ENCODE assay signal across 8 cellular contexts in genomic region chr3:65597225-65597951, GRCh38.
DNase-seq lines count a peak whose midpoint lies in the region; ATAC-seq and TF ChIP-seq lines count a peak whose summit lies in the region.

No MANE protein-coding gene starts in this region.

- no peak overlapping the region for H3K27ac Mint-ChIP-seq in activated CD4-positive, alpha-beta memory T cell treated with anti-CD3 and anti-CD28 coated beads, Interleukin-2, amount 10 ng/mL, durations not matched to agents 7 days and 5 days

- ATAC-seq in heart right ventricle (peak; percentile 72 to 81 (median 77)), HG03378 (IDR thresholded peaks at IDR 0.05; ENCODE audit: unreplicated experiment) (no peak)

- H2BK5ac ChIP-seq in trophoblast cell (ENCODE audit: low read depth, low read length, poor library complexity), result no peak overlapping the region

- TF ChIP-seq CTCF in heart right ventricle (IDR thresholded peaks at IDR 0.05), result no peak

- peak overlapping the region; percentile 70 for H3K4me2 ChIP-seq in trophoblast cell (ENCODE audit: low read length)

- H3K79me2 ChIP-seq in trophoblast cell (ENCODE audit: control insufficient read depth, insufficient read depth, low read length, poor library complexity), result no peaks in the 10 kb centered on the region

- in situ Hi-C loops in SK-MEL-5 (cut with HindIII; ENCODE audit: low pct_unique_long_range_greater_than_20kb, low sequenced_read_pairs), result no loop called here

- H3K23ac ChIP-seq in trophoblast cell (ENCODE audit: low read length), result no peak overlapping the region

- H3K4me3 Mint-ChIP-seq in activated CD4-positive, alpha-beta memory T cell treated with anti-CD3 and anti-CD28 coated beads, Interleukin-2, amount 10 ng/mL, durations not matched to agents 7 days and 5 days, result no peak overlapping the region

- H4K12ac ChIP-seq in trophoblast cell (ENCODE audit: low read depth, low read length), result peak overlapping the region; percentile 59

- H3K36me3 Mint-ChIP-seq in activated CD4-positive, alpha-beta memory T cell treated with anti-CD3 and anti-CD28 coated beads, Interleukin-2, amount 10 ng/mL, durations not matched to agents 7 days and 5 days (ENCODE audit: low read depth), result no peaks in the 10 kb centered on the region

- H3K9ac ChIP-seq in trophoblast cell (ENCODE audit: low read length), result no peak overlapping the region

- H3K14ac ChIP-seq in trophoblast cell (ENCODE audit: low read length), result no peak overlapping the region

- no peak overlapping the region for H3K4ac ChIP-seq in trophoblast cell (ENCODE audit: low read depth, low read length)

- no peak overlapping the region for H2BK120ac ChIP-seq in trophoblast cell (ENCODE audit: insufficient read depth, low read length, poor library complexity)

- H3K27me3 Mint-ChIP-seq in activated CD4-positive, alpha-beta memory T cell treated with anti-CD3 and anti-CD28 coated beads, Interleukin-2, amount 10 ng/mL, durations not matched to agents 7 days and 5 days, result no peaks in the 10 kb centered on the region

- intact Hi-C loops in heart right ventricle (cut with DNase I), result no loop called here

- 3 to 5% methylated on average over 34 of the region's 34 CpGs for WGBS in heart right ventricle, 2 donors
- WGBS in trophoblast cell (ENCODE audit: extremely low coverage, insufficient coverage, insufficient read length), result no CpG with 5 or more reads among the region's 34 CpGs

- H3K4me1 ChIP-seq in heart right ventricle (peaks cover 0 to 42% (median 22%) of the 10 kb centered on the region in 9 donors), trophoblast cell (ENCODE audit: control insufficient read depth in 1 of 2, insufficient read depth in 2 of 2, low read length in 2 of 2) (peaks cover 7 to 9% of the 10 kb centered on the region in 2 experiments)

- no peak overlapping the region for H2BK12ac ChIP-seq in trophoblast cell (ENCODE audit: low read length)

- CTCF ChIA-PET in activated CD4-positive, alpha-beta memory T cell treated with anti-CD3 and anti-CD28 coated beads, Interleukin-2, amount 10 ng/mL, durations not matched to agents 7 days and 5 days (lab: Charles Lee), result no interaction called here

- peak overlapping the region in 9 of 10 donors; percentile 4 to 45 (median 39) for H3K4me3 ChIP-seq in heart right ventricle
- H3K4me3 ChIP-seq in trophoblast cell (ENCODE audit: low read depth, low read length), result peak overlapping the region; percentile 49

- no peak overlapping the region for H4K91ac ChIP-seq in trophoblast cell (ENCODE audit: low read depth, low read length)

- no peaks in the 10 kb centered on the region for H3K79me1 ChIP-seq in trophoblast cell (ENCODE audit: low read length)

- H3K18ac ChIP-seq in trophoblast cell (ENCODE audit: low read length), result no peak overlapping the region

- no peak overlapping the region for H2AK5ac ChIP-seq in trophoblast cell (ENCODE audit: low read length)

- H3K36me3 ChIP-seq in heart right ventricle (no peaks in the 10 kb centered on the region), trophoblast cell (ENCODE audit: control insufficient read depth in 1 of 2, insufficient read depth in 2 of 2, low read length in 2 of 2) (no peaks in the 10 kb centered on the region)

- peak overlapping the region; percentile 35 for H2AFZ ChIP-seq in trophoblast cell (ENCODE audit: insufficient read depth, low read length, poor library complexity)

- no peaks in the 10 kb centered on the region for H3K4me1 Mint-ChIP-seq in activated CD4-positive, alpha-beta memory T cell treated with anti-CD3 and anti-CD28 coated beads, Interleukin-2, amount 10 ng/mL, durations not matched to agents 7 days and 5 days

- H3K9me3 Mint-ChIP-seq in activated CD4-positive, alpha-beta memory T cell treated with anti-CD3 and anti-CD28 coated beads, Interleukin-2, amount 10 ng/mL, durations not matched to agents 7 days and 5 days, result no peaks in the 10 kb centered on the region

- no peak overlapping the region for H4K8ac ChIP-seq in trophoblast cell (ENCODE audit: low read depth, low read length)

- H3K27ac ChIP-seq in heart right ventricle, result no peak overlapping the region
- H3K27ac ChIP-seq in trophoblast cell (ENCODE audit: low read depth, low read length), result no peak overlapping the region

- H3K9me3 ChIP-seq in heart right ventricle (no peaks in the 10 kb centered on the region), trophoblast cell (ENCODE audit: insufficient read depth, low read depth, low read length) (no peaks in the 10 kb centered on the region)

- POLR2A ChIA-PET in activated CD4-positive, alpha-beta memory T cell treated with anti-CD3 and anti-CD28 coated beads, Interleukin-2, amount 10 ng/mL, durations not matched to agents 7 days and 5 days (lab: Charles Lee), result no interaction called here

- DNase-seq in Daoy (ENCODE audit: low read depth) (peak; percentile 34), SK-MEL-5 (ENCODE audit: low read depth, low spot score) (peak; percentile 15), heart right ventricle (peak; percentile 17 to 46), trophoblast cell (no peak), activated gamma-delta T cell (lab: John Stamatoyannopoulos, UW) (no peak)
- no peak for DNase-seq in stimulated activated CD4-positive, alpha-beta T cell treated with anti-CD3 and anti-CD28 coated beads, Interleukin-15, amount 100 ng/mL, for 24 hours
- no peak for DNase-seq in activated CD4-positive, alpha-beta memory T cell treated with anti-CD3 and anti-CD28 coated beads, Interleukin-2, amount 10 ng/mL, durations not matched to agents 7 days and 5 days

- H3K27me3 ChIP-seq in heart right ventricle (peaks cover 0 to 13% (median 0%) of the 10 kb centered on the region in 7 donors), trophoblast cell (ENCODE audit: insufficient read depth, low read length) (peaks cover 5% of the 10 kb centered on the region)

Comparison
In these comparisons a context has a peak if more than half of its experiments do, and no peak if none do; other contexts are left out.
1. DNase-seq: peak in Daoy (single experiment), SK-MEL-5 (single experiment) and heart right ventricle (2 of 2); none in trophoblast cell (0 of 2), stimulated activated CD4-positive, alpha-beta T cell treated with anti-CD3 and anti-CD28 coated beads, Interleukin-15, amount 100 ng/mL, for 24 hours (single experiment), activated CD4-positive, alpha-beta memory T cell treated with anti-CD3 and anti-CD28 coated beads, Interleukin-2, amount 10 ng/mL, durations not matched to agents 7 days and 5 days (single experiment) and activated gamma-delta T cell (single experiment).